Comparison of ENCODE assay signal across 29 cellular contexts in genomic region chr3:100720423-100720822, GRCh38.
"Had no signal": no experiment of that assay in that cellular context is flagged by ENCODE, and none has a peak within 500 bp of the region (broad histone marks: within the 10 kb centered on the region; RNA-seq: fewer than 3 reads in every experiment).

No MANE protein-coding gene starts in this region.

- H3K4me2 ChIP-seq: smooth muscle cell had no signal

- H3K4me3 Mint-ChIP-seq: activated naive CD4-positive, alpha-beta T cell treated with anti-CD3 and anti-CD28 coated beads for 36 hours; activated naive CD8-positive, alpha-beta T cell treated with anti-CD3 and anti-CD28 coated beads for 36 hours; mesothelial cell of epicardium; naive B cell; nephron progenitor cell had no signal

- DNase-seq: activated CD4-positive, alpha-beta T cell treated with anti-CD3 and anti-CD28 coated beads for 48 hours; activated CD4-positive, alpha-beta T cell treated with anti-CD3 and anti-CD28 coated beads, Interleukin-2, amount 50 U/mL, for 48 hours; activated CD8-positive, alpha-beta memory T cell treated with anti-CD3 and anti-CD28 coated beads for 24 hours; activated effector memory CD4-positive, alpha-beta T cell treated with anti-CD3 and anti-CD28 coated beads, Interleukin-2, amount 50 U/mL, for 16 hours; activated naive CD4-positive, alpha-beta T cell treated with anti-CD3 and anti-CD28 coated beads for 36 hours; activated naive CD8-positive, alpha-beta T cell treated with anti-CD3 and anti-CD28 coated beads for 36 hours; adrenal gland; aorta; body of pancreas; cerebellar nuclear complex; foreskin melanocyte; left cardiac atrium; left ventricle myocardium superior; naive B cell; nephron progenitor cell; nucleus accumbens; pancreas; stimulated activated CD4-positive, alpha-beta T cell treated with anti-CD3 and anti-CD28 coated beads, Interleukin-15, amount 100 ng/mL, for 24 hours; stimulated activated CD4-positive, alpha-beta T cell treated with anti-CD3 and anti-CD28 coated beads, Interleukin-2, amount 100 ng/mL, for 24 hours; stimulated activated naive CD4-positive, alpha-beta T cell; T-helper 9 cell; tibial artery had no signal

- H3K4me3 ChIP-seq: adrenal gland, body of pancreas, coronary artery, esophagus muscularis mucosa, pancreas, prostate gland, smooth muscle cell, suprapubic skin, tibial artery had no signal

- H3K36me3 ChIP-seq: prostate gland had no signal

- H3K9me3 Mint-ChIP-seq: activated naive CD4-positive, alpha-beta T cell treated with anti-CD3 and anti-CD28 coated beads for 36 hours; activated naive CD8-positive, alpha-beta T cell treated with anti-CD3 and anti-CD28 coated beads for 36 hours had no signal

- H3K27me3 Mint-ChIP-seq: activated naive CD8-positive, alpha-beta T cell treated with anti-CD3 and anti-CD28 coated beads for 36 hours; naive B cell had no signal

- H3K27ac ChIP-seq: adrenal gland, body of pancreas, coronary artery, esophagus muscularis mucosa, pancreas, prostate gland, suprapubic skin, tibial artery, VCaP had no signal

- H3K9me3 ChIP-seq: adrenal gland, body of pancreas, esophagus muscularis mucosa, pancreas, prostate gland, suprapubic skin, tibial artery had no signal

- H3K4me1 ChIP-seq: prostate gland had no signal

- H3K27ac Mint-ChIP-seq: activated naive CD4-positive, alpha-beta T cell treated with anti-CD3 and anti-CD28 coated beads for 36 hours; activated naive CD8-positive, alpha-beta T cell treated with anti-CD3 and anti-CD28 coated beads for 36 hours; mesothelial cell of epicardium; naive B cell; nephron progenitor cell had no signal

- H3K27me3 ChIP-seq: adrenal gland, body of pancreas, esophagus muscularis mucosa, pancreas, suprapubic skin, tibial artery had no signal
